ENCODE assay signal across 15 cellular contexts in genomic region chr22:39276461-39277134, GRCh38.
"Had no signal": no experiment of that assay in that cellular context is flagged by ENCODE, and none has a peak within 500 bp of the region (broad histone marks: within the 10 kb centered on the region; RNA-seq: fewer than 3 reads in every experiment).

No MANE protein-coding gene starts in this region.

- H3K27me3 ChIP-seq: ascending aorta, breast epithelium, hepatocyte, neural progenitor cell, pancreas, sigmoid colon, thyroid gland had no signal

- H3K27ac Mint-ChIP-seq: activated CD4-positive, alpha-beta memory T cell treated with anti-CD3 and anti-CD28 coated beads, Interleukin-2, amount 10 ng/mL, durations not matched to agents 7 days and 5 days; activated naive CD4-positive, alpha-beta T cell treated with anti-CD3 and anti-CD28 coated beads, Interleukin-2, amount 10 ng/mL, durations not matched to agents 7 days and 5 days; activated T-cell treated with anti-CD3 and anti-CD28 coated beads, Interleukin-2, amount 50 U/mL, for 24 hours had no signal

- H3K4me3 Mint-ChIP-seq: activated CD4-positive, alpha-beta memory T cell treated with anti-CD3 and anti-CD28 coated beads, Interleukin-2, amount 10 ng/mL, durations not matched to agents 7 days and 5 days; activated naive CD4-positive, alpha-beta T cell treated with anti-CD3 and anti-CD28 coated beads, Interleukin-2, amount 10 ng/mL, durations not matched to agents 7 days and 5 days; activated T-cell treated with anti-CD3 and anti-CD28 coated beads, Interleukin-2, amount 50 U/mL, for 24 hours; naive B cell had no signal

- H3K9me3 ChIP-seq: ascending aorta, breast epithelium, pancreas, sigmoid colon, thyroid gland had no signal

- H3K36me3 Mint-ChIP-seq: activated naive CD4-positive, alpha-beta T cell treated with anti-CD3 and anti-CD28 coated beads, Interleukin-2, amount 10 ng/mL, durations not matched to agents 7 days and 5 days; naive B cell had no signal

- H3K4me3 ChIP-seq: ascending aorta, breast epithelium, hepatocyte, neural progenitor cell, pancreas, sigmoid colon, spleen, thyroid gland had no signal

- H3K4me1 Mint-ChIP-seq: activated CD4-positive, alpha-beta memory T cell treated with anti-CD3 and anti-CD28 coated beads, Interleukin-2, amount 10 ng/mL, durations not matched to agents 7 days and 5 days; activated naive CD4-positive, alpha-beta T cell treated with anti-CD3 and anti-CD28 coated beads, Interleukin-2, amount 10 ng/mL, durations not matched to agents 7 days and 5 days had no signal

- DNase-seq: activated CD4-positive, alpha-beta memory T cell treated with anti-CD3 and anti-CD28 coated beads, Interleukin-2, amount 10 ng/mL, durations not matched to agents 7 days and 5 days; activated CD4-positive, alpha-beta T cell treated with anti-CD3 and anti-CD28 coated beads for 4 hours; activated naive CD4-positive, alpha-beta T cell treated with anti-CD3 and anti-CD28 coated beads, Interleukin-2, amount 10 ng/mL, durations not matched to agents 7 days and 5 days; activated T-cell treated with anti-CD3 and anti-CD28 coated beads, Interleukin-2, amount 50 U/mL, for 24 hours; erythroblast; islet precursor cell; naive B cell; sigmoid colon; spleen; thyroid gland had no signal

- H3K27ac ChIP-seq: ascending aorta, hepatocyte, neural progenitor cell, sigmoid colon, thyroid gland had no signal

- H3K36me3 ChIP-seq: ascending aorta, breast epithelium, neural progenitor cell, pancreas, sigmoid colon, spleen, thyroid gland had no signal

- H3K4me1 ChIP-seq: ascending aorta, breast epithelium, sigmoid colon, thyroid gland had no signal
